In genomic region chr4:71258323-71258722, GRCh38 we compare ENCODE assay signal across 21 cellular contexts.
DNase-seq lines count a peak whose midpoint lies in the region; ATAC-seq, FAIRE-seq and TF ChIP-seq lines count a peak whose summit lies in the region.
"Had no signal": no experiment of that assay in that cellular context is flagged by ENCODE, and none has a peak within 500 bp of the region (broad histone marks: within the 10 kb centered on the region; RNA-seq: fewer than 3 reads in every experiment).

No MANE protein-coding gene starts in this region.

- H3K4me1 ChIP-seq in right atrium auricular region = peaks cover 0 to 54% of the 10 kb centered on the region in 2 donors
- peaks cover 20% of the 10 kb centered on the region for H3K4me1 ChIP-seq in keratinocyte (ENCODE audit: control insufficient read depth, extremely low read depth, insufficient read depth, low read length)
- H3K4me1 ChIP-seq in mucosa of descending colon (ENCODE audit: low read depth) = peaks cover 8% of the 10 kb centered on the region

- dilution Hi-C loops in keratinocyte (cut with MboI; ENCODE audit: extremely low pct_ligation_motif_present, low sequenced_read_pairs) = no loop called here

- H3K36me3 ChIP-seq in right atrium auricular region = no peaks in the 10 kb centered on the region
- H3K36me3 ChIP-seq in keratinocyte (ENCODE audit: control insufficient read depth in 2 of 2, extremely low read depth in 1 of 2, insufficient read depth in 2 of 2, low read length in 2 of 2) = no peaks in the 10 kb centered on the region
- no peaks in the 10 kb centered on the region for H3K36me3 ChIP-seq in mucosa of descending colon (ENCODE audit: low read depth)
- H3K36me3 ChIP-seq: BLaER1 had no signal

- peaks cover 30% of the 10 kb centered on the region for H3K4me1 Mint-ChIP-seq in endothelial cell (ENCODE audit: unreplicated experiment)

- no peaks in the 10 kb centered on the region for H3K79me2 ChIP-seq in keratinocyte (ENCODE audit: control insufficient read depth, insufficient read depth, low read length)

- no peak for TF ChIP-seq POLR2A in H54 (IDR thresholded peaks at IDR 0.05; ENCODE audit: low read depth, low read length)

- H2AFZ ChIP-seq in keratinocyte (ENCODE audit: control insufficient read depth, low read length) = peak overlapping the region; percentile 11
- H2AFZ ChIP-seq: GM23338 had no signal

- peak; percentile 39 for ATAC-seq in mucosa of descending colon
- ATAC-seq: GM23338, HCT116 had no signal

- H3K9ac ChIP-seq in keratinocyte (ENCODE audit: control insufficient read depth, extremely low read depth, insufficient read depth, low read length) = no peak overlapping the region
- H3K9ac ChIP-seq: BLaER1 had no signal

- H3K9me3 ChIP-seq in right atrium auricular region (no peaks in the 10 kb centered on the region), keratinocyte (ENCODE audit: control insufficient read depth, low read depth, low read length) (no peaks in the 10 kb centered on the region), mucosa of descending colon (no peaks in the 10 kb centered on the region)
- H3K9me3 ChIP-seq: BLaER1 had no signal

- no peak overlapping the region for H3K4me2 ChIP-seq in keratinocyte (ENCODE audit: control insufficient read depth, extremely low read depth, insufficient read depth, low read depth, low read length)
- H3K4me2 ChIP-seq: BLaER1, GM23338 had no signal

- H3K4me3 ChIP-seq in right atrium auricular region (no peak overlapping the region), keratinocyte (ENCODE audit: control insufficient read depth in 2 of 3, extremely low read depth in 1 of 3, insufficient read depth in 2 of 3, low read depth in 1 of 3, low read length in 3 of 3) (no peak overlapping the region), mucosa of descending colon (no peak overlapping the region)
- H3K4me3 ChIP-seq: BLaER1, GM23338 had no signal

- H3K36me3 Mint-ChIP-seq in endothelial cell (ENCODE audit: low read depth, unreplicated experiment) = no peaks in the 10 kb centered on the region
- H3K36me3 Mint-ChIP-seq: CD14-positive monocyte; CD4-positive, alpha-beta memory T cell had no signal

- no peak for TF ChIP-seq CTCF in right atrium auricular region (IDR thresholded peaks at IDR 0.05)
- TF ChIP-seq CTCF in keratinocyte (optimal IDR thresholded peaks at IDR 0.05 in 1 of 3, IDR thresholded peaks at IDR 0.05 in 1 of 3, conservative IDR thresholded peaks at IDR 0.05 in 1 of 3; ENCODE audit: extremely low read depth in 1 of 3, insufficient read depth in 2 of 3, low read length in 3 of 3) = no peak
- no peak for TF ChIP-seq CTCF in mucosa of descending colon (IDR thresholded peaks at IDR 0.05)
- no peak for TF ChIP-seq CTCF in endothelial cell (IDR thresholded peaks at IDR 0.05; ENCODE audit: unreplicated experiment)

- no peaks in the 10 kb centered on the region for H3K27me3 ChIP-seq in right atrium auricular region
- no peaks in the 10 kb centered on the region for H3K27me3 ChIP-seq in keratinocyte (ENCODE audit: control insufficient read depth, extremely low read depth, insufficient read depth, low read length)
- H3K27me3 ChIP-seq: BLaER1 had no signal

- no peak for FAIRE-seq in keratinocyte (lab: Jason Lieb, UNC)
- no peak for FAIRE-seq in H54 (lab: Jason Lieb, UNC)
- FAIRE-seq: GM12892, GM18507, HTR-8/SVneo had no signal

- H3K4me3 Mint-ChIP-seq in endothelial cell (ENCODE audit: unreplicated experiment) = no peak overlapping the region
- H3K4me3 Mint-ChIP-seq: CD14-positive monocyte; CD4-positive, alpha-beta memory T cell; GM23338; HFFc6 had no signal

- no peaks in the 10 kb centered on the region for H4K20me1 ChIP-seq in keratinocyte (ENCODE audit: control insufficient read depth, extremely low read depth, insufficient read depth, low read length)
- H4K20me1 ChIP-seq: BLaER1 had no signal

- H3K27ac Mint-ChIP-seq in endothelial cell (ENCODE audit: unreplicated experiment) = no peak overlapping the region
- H3K27ac Mint-ChIP-seq: CD14-positive monocyte; CD4-positive, alpha-beta memory T cell; GM23338; HFFc6 had no signal

- intact Hi-C loops in cardiac septum (cut with DNase I) = loop anchor here (10.0 kb wide), 1 partner anchor 184 kb away; no protein-coding TSS in a partner anchor
- intact Hi-C loops in mucosa of descending colon (cut with DNase I, micrococcal nuclease) = no loop called here

- H3K27ac ChIP-seq in right atrium auricular region (peak overlapping the region; percentile 81 to 91), keratinocyte (ENCODE audit: control insufficient read depth, insufficient read depth, low read length) (no peak overlapping the region), temporal lobe (ENCODE audit: low read depth, low read length) (peak overlapping the region; percentile 25)
- H3K27ac ChIP-seq: BLaER1 had no signal

- H3K27me3 Mint-ChIP-seq in endothelial cell (ENCODE audit: unreplicated experiment) = peaks cover 3% of the 10 kb centered on the region

- H3K9me1 ChIP-seq in keratinocyte (ENCODE audit: control insufficient read depth, extremely low read depth, insufficient read depth, low read length) = no peaks in the 10 kb centered on the region

- H3K9me3 Mint-ChIP-seq in endothelial cell (ENCODE audit: unreplicated experiment) = no peaks in the 10 kb centered on the region
- H3K9me3 Mint-ChIP-seq: CD14-positive monocyte; CD4-positive, alpha-beta memory T cell; GM23338; HFFc6 had no signal

- DNase-seq in right atrium auricular region (ENCODE audit: low spot score) (no peak), cardiac septum (ENCODE audit: low spot score) (no peak), keratinocyte (ENCODE audit: low read depth, low spot score) (no peak), mucosa of descending colon (no peak), H54 (ENCODE audit: insufficient read length, low spot score) (no peak), cortex of kidney (lab: John Stamatoyannopoulos, UW) (no peak), endothelial cell (ENCODE audit: low spot score) (no peak)
- DNase-seq: 8988T; CD4-positive, alpha-beta memory T cell; DMS153; GDM1; H7; HFFc6 had no signal
